In the genomic region with DNA sequence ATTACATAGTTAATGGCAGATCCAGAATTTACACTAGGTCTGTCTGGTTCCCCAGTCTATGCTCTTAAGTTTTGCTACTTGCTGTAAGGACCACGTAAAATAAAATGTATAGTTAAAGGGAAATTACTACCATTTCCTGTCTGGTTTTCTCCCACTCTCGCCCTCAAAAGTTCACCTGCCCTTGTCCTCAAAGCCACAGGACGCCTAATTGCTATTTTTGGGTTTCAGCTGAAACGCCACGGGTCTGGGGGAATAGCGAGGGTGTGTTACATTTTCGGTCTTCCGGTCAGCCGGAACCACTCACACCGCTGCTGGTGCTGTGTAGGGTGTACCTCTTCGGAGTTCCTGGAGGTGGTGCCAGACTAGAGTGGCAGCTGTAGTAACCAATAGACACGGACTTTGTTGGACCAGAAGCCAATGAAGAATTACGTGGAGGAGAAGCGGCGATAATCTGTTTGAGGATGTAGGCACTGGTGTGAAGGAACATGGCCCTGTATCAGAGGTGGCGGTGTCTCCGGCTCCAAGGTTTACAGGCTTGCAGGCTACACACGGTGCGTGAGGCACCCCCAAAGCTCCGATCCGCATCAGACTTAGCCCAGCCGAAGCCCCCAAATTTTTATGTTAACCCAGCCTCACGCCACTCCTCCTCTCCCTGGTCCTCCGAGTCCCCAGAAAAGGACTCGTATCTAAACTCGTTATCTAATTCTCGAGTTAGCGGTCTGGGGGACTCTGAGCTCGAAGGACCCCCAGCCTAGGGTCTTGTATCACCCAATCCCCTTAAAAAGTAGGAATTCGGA, we compare ENCODE assay signal across 8 cellular contexts. TPM values are rescaled to one million over a fixed set of nuclear protein-coding genes. Genes with fewer than 3 reads are reported as not detected.
DNase-seq lines count a peak whose midpoint lies in the region; ATAC-seq and TF ChIP-seq lines count a peak whose summit lies in the region.

A gene with protein sequence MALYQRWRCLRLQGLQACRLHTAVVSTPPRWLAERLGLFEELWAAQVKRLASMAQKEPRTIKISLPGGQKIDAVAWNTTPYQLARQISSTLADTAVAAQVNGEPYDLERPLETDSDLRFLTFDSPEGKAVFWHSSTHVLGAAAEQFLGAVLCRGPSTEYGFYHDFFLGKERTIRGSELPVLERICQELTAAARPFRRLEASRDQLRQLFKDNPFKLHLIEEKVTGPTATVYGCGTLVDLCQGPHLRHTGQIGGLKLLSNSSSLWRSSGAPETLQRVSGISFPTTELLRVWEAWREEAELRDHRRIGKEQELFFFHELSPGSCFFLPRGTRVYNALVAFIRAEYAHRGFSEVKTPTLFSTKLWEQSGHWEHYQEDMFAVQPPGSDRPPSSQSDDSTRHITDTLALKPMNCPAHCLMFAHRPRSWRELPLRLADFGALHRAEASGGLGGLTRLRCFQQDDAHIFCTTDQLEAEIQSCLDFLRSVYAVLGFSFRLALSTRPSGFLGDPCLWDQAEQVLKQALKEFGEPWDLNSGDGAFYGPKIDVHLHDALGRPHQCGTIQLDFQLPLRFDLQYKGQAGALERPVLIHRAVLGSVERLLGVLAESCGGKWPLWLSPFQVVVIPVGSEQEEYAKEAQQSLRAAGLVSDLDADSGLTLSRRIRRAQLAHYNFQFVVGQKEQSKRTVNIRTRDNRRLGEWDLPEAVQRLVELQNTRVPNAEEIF (plus strand): TSS at position 454 of the 797 bp plus-strand sequence. CDS start 32 bp downstream, at position 486.

- peaks cover 26 to 31% of the 10 kb centered on the region in 2 donors for H3K36me3 Mint-ChIP-seq in CD14-positive monocyte

- H3K27ac ChIP-seq in duodenal mucosa (ENCODE audit: low read depth, low read length) (no peak within 1 kb of the TSS), right lobe of liver (peak within 1 kb of the TSS; percentile 73 to 79 (median 79))

- TF ChIP-seq CTCF in CD14-positive monocyte (IDR thresholded peaks at IDR 0.05) (no peak), right lobe of liver (IDR thresholded peaks at IDR 0.05) (peak; percentile 21 to 50 (median 42))

- H3K4me3 ChIP-seq in duodenal mucosa (ENCODE audit: low read depth in 1 of 2, low read length in 2 of 2), result peak within 1 kb of the TSS; percentile 90 to 96
- H3K4me3 ChIP-seq in right lobe of liver, result peak within 1 kb of the TSS; percentile 65 to 71 (median 69)

- H3K27ac Mint-ChIP-seq in CD14-positive monocyte, result peak within 1 kb of the TSS; percentile 90 to 98 (median 95)

- WGBS in right lobe of liver (ENCODE audit: insufficient coverage, low coverage, low lambda C conversion rate, missing lambda C conversion rate), result under 1% methylated on average over 25 of the region's 30 CpGs

- TF ChIP-seq POLR2A in right lobe of liver (IDR thresholded peaks at IDR 0.05), result peak; percentile 66

- H3K4me1 ChIP-seq in duodenal mucosa (ENCODE audit: control insufficient read depth in 1 of 2, insufficient read depth in 2 of 2, low read length in 2 of 2), result peaks cover 6 to 7% of the 10 kb centered on the region in 2 donors
- peaks cover 0 to 8% (median 0%) of the 10 kb centered on the region in 4 donors for H3K4me1 ChIP-seq in right lobe of liver

- peaks cover 3% of the 10 kb centered on the region in 3 donors for H3K27me3 Mint-ChIP-seq in CD14-positive monocyte (ENCODE audit: low read depth in 3 of 3)

- peaks cover 0 to 3% (median 0%) of the 10 kb centered on the region in 7 donors for H3K9me3 Mint-ChIP-seq in CD14-positive monocyte

- peak within 1 kb of the TSS; percentile 97 to 99 for H3K4me3 Mint-ChIP-seq in CD14-positive monocyte

- DNase-seq in CD14-positive monocyte (ENCODE audit: low spot score), result peak; percentile 96
- peak; percentile 98 for DNase-seq in NCI-H774 (lab: John Stamatoyannopoulos, UW)
- peak; percentile 92 to 94 for DNase-seq in activated CD4-positive, alpha-beta T cell treated with anti-CD3 and anti-CD28 coated beads, Interleukin-2, amount 50 U/mL, for 4 hours
- DNase-seq in right lobe of liver, result peak; percentile 85 to 96 (median 90)
- DNase-seq in stimulated activated CD4-positive, alpha-beta T cell treated with anti-CD3 and anti-CD28 coated beads, Interleukin-4, amount 100 ng/mL, for 4 hours, result peak; percentile 85 to 94

- H3K9me3 ChIP-seq in duodenal mucosa (ENCODE audit: control insufficient read depth in 1 of 2, low read length in 2 of 2), result no peaks in the 10 kb centered on the region
- no peaks in the 10 kb centered on the region for H3K9me3 ChIP-seq in right lobe of liver

- intact Hi-C loops in CD14-positive monocyte (cut with micrococcal nuclease) (loop anchor here in 1 of 2 donors (10.0 kb wide), 1 partner anchor 68 kb away; no protein-coding TSS in a partner anchor), right lobe of liver (cut with DNase I) (no loop called here)

- peak within 1 kb of the TSS; percentile 61 to 81 for H3K9ac ChIP-seq in duodenal mucosa (ENCODE audit: low read depth in 1 of 2, low read length in 2 of 2)

- ATAC-seq in GM19395 (IDR thresholded peaks at IDR 0.05; ENCODE audit: unreplicated experiment) (peak; percentile 100), HG03565 (IDR thresholded peaks at IDR 0.05; ENCODE audit: unreplicated experiment) (peak; percentile 98), right lobe of liver (peak; percentile 100)

- peaks cover 5 to 28% of the 10 kb centered on the region in 2 donors for H3K36me3 ChIP-seq in duodenal mucosa (ENCODE audit: control insufficient read depth in 1 of 2, insufficient read depth in 2 of 2, low read length in 2 of 2)
- H3K36me3 ChIP-seq in right lobe of liver, result peaks cover 0 to 30% (median 5%) of the 10 kb centered on the region in 4 donors

- H3K27me3 ChIP-seq in duodenal mucosa (ENCODE audit: control insufficient read depth in 1 of 2, insufficient read depth in 2 of 2, low read length in 2 of 2), result no peaks in the 10 kb centered on the region
- no peaks in the 10 kb centered on the region for H3K27me3 ChIP-seq in right lobe of liver

- peaks cover 11% of the 10 kb centered on the region for H3K4me1 Mint-ChIP-seq in CD14-positive monocyte

RNA-seq across cellular contexts. Expression of the gene that starts here (rescaled TPM):
- polyA plus RNA-seq in CD14-positive monocyte, result 10 to 100 TPM; 14.6 to 14.7 TPM
- total RNA-seq in right lobe of liver, result 10 to 100 TPM; 16.1 to 32.1 (median 22.4) TPM
